Comparison of ENCODE assay signal across 8 cellular contexts in the genomic region with DNA sequence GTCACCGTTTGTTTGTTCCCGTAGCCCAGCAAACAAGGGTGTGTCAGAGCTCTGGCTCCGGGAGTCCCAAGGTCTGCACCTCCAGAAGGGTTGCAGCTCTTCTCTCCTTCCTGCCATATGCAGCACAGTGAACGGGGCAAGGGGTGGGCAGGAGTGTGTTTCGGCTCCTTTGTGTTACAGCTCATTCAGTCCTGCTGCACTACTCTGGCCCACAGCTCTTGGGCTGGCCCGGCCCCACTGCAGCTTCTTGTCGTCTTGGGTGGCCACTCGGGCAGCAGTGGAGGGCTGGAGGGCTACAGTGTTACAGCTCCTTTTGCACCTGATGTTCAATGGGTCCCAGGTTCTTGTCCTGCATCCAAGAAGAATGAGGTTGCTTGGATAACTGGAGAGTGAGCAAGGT.
"Had no signal": no experiment of that assay in that cellular context is flagged by ENCODE, and none has a peak within 500 bp of the region (broad histone marks: within the 10 kb centered on the region; RNA-seq: fewer than 3 reads in every experiment).

No MANE protein-coding gene starts in this region.

- ATAC-seq: GM12878 had no signal

- FAIRE-seq: G401.6, GM12878, GM12891, GM12892, GM18507, GM19239 had no signal

- H3K4me3 ChIP-seq: GM12878 had no signal

- DNase-seq: GDM1, GF-D8 had no signal
